Comparison of ENCODE assay signal across 1 cellular context in genomic region chr21:32427958-32428623, GRCh38.
TF ChIP-seq lines count a peak whose summit lies in the region.

No MANE protein-coding gene starts in this region.

TF ChIP-seq in K562, 482 proteins besides CTCF, POLR2A, EP300 and RAD21:
- no peak for TF ChIP-seq ADNP (tag; IDR thresholded peaks at IDR 0.05)
- 0 out of 2 replicates have a peak, but pooled peaks have one; percentile 49 for TF ChIP-seq SMAD4 (CRISPR knock-in tag; conservative IDR thresholded peaks at IDR 0.05)
- peak; percentile 56 for TF ChIP-seq TAL1 (IDR thresholded peaks at IDR 0.05)
- TF ChIP-seq RFX1 (IDR thresholded peaks at IDR 0.05): no peak
- no peak for TF ChIP-seq ESRRA (IDR thresholded peaks at IDR 0.05; ENCODE audit: borderline replicate concordance, low read depth)
- TF ChIP-seq MCM7 (IDR thresholded peaks at IDR 0.05): no peak
- no peak for TF ChIP-seq ZNF76 (CRISPR knock-in tag; IDR thresholded peaks at IDR 0.05; ENCODE audit: borderline replicate concordance)
- 0 out of 4 replicates have a peak, but pooled peaks of 1 of the 2 experiments have one; percentile 25 for TF ChIP-seq RCOR1 (IDR thresholded peaks at IDR 0.05; ENCODE audit: borderline replicate concordance in 1 of 2, low read depth in 2 of 2, low read length in 2 of 2)
- no peak for TF ChIP-seq DDX20 (tag; IDR thresholded peaks at IDR 0.05; ENCODE audit: low read depth)
- 0 out of 2 replicates have a peak, but pooled peaks have one; percentile 11 for TF ChIP-seq SMARCA4 (IDR thresholded peaks at IDR 0.05)
- peak; percentile 64 for TF ChIP-seq MYC (IDR thresholded peaks at IDR 0.05; ENCODE audit: low read depth, low read length)
- TF ChIP-seq MYC (CRISPR knock-in tag; IDR thresholded peaks at IDR 0.05; ENCODE audit: borderline replicate concordance, low read depth): no peak
- TF ChIP-seq NCOR1 (IDR thresholded peaks at IDR 0.05): peak; percentile 37; the same call in 1 of the 2 replicates
- no peak for TF ChIP-seq JUN (IDR thresholded peaks at IDR 0.05; ENCODE audit: borderline replicate concordance, low read depth, low read length)
- no peak for TF ChIP-seq JUN (CRISPR knock-in tag; IDR thresholded peaks at IDR 0.05; ENCODE audit: borderline replicate concordance)
- TF ChIP-seq CBFA2T2 (conservative IDR thresholded peaks at IDR 0.05): peak; percentile 29
- TF ChIP-seq NCOA6 (IDR thresholded peaks at IDR 0.05): no peak
- TF ChIP-seq DPF2 (IDR thresholded peaks at IDR 0.05): 0 out of 2 replicates have a peak, but pooled peaks have one; percentile 21
- no peak for TF ChIP-seq ZNF384 (IDR thresholded peaks at IDR 0.05; ENCODE audit: low read depth, low read length)
- TF ChIP-seq KLF1 (tag; IDR thresholded peaks at IDR 0.05): no peak
- 0 out of 2 replicates have a peak, but pooled peaks have one; percentile 44 for TF ChIP-seq POLR2AphosphoS5 (IDR thresholded peaks at IDR 0.05; ENCODE audit: control insufficient read depth, insufficient read depth, low read depth, low read length)
- peak; percentile 64 for TF ChIP-seq CBFA2T3 (IDR thresholded peaks at IDR 0.05)
- 0 out of 2 replicates have a peak, but pooled peaks have one; percentile 24 for TF ChIP-seq ELF1 (tag; IDR thresholded peaks at IDR 0.05)
- peak; percentile 17; the same call in 1 of the 2 replicates for TF ChIP-seq NFIC (IDR thresholded peaks at IDR 0.05)
- TF ChIP-seq ZNF511 (CRISPR knock-in tag; IDR thresholded peaks at IDR 0.05): no peak
- peak; percentile 73 for TF ChIP-seq TEAD4 (IDR thresholded peaks at IDR 0.05; ENCODE audit: low read length)
- TF ChIP-seq TEAD4 (CRISPR knock-in tag; IDR thresholded peaks at IDR 0.05; ENCODE audit: borderline replicate concordance): no peak
- no peak for TF ChIP-seq ATF6 (CRISPR knock-in tag; IDR thresholded peaks at IDR 0.05)
- peak; percentile 19; the same call in 1 of the 2 replicates for TF ChIP-seq TCF3 (CRISPR knock-in tag; IDR thresholded peaks at IDR 0.05)
- TF ChIP-seq ARID1B (IDR thresholded peaks at IDR 0.05): peak; percentile 57
